In the genomic region with DNA sequence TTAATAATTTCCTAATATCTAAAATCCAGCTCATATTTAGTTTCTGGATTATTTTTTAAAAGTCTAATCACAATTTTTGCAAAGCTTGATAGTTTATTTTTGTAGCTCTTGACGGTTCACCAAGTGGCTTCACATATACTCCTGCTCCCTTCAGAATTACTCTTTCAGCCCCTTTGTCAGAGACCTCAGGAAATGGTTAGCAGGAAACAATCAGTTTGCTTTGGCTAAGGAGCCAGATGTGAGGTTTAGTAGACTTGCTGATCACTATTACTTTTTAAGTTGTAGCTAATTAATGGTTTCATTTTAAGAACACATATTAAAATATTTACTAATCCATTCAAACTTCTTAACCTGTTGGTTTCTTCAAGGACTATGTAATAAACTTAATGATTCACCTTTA, we compare ENCODE assay signal across 13 cellular contexts. TPM values are rescaled to one million over a fixed set of nuclear protein-coding genes. Genes with fewer than 3 reads are reported as not detected.
DNase-seq lines count a peak whose midpoint lies in the region; ATAC-seq and TF ChIP-seq lines count a peak whose summit lies in the region.
"Had no signal": no experiment of that assay in that cellular context is flagged by ENCODE, and none has a peak within 500 bp of the region (broad histone marks: within the 10 kb centered on the region; RNA-seq: fewer than 3 reads in every experiment).

No MANE protein-coding gene starts in this region.

- H3K27me3 ChIP-seq in ACC112 (ENCODE audit: insufficient read depth, low read length) (no peaks in the 10 kb centered on the region), DOHH2 (ENCODE audit: control insufficient read depth, low read length) (no peaks in the 10 kb centered on the region), breast epithelium (no peaks in the 10 kb centered on the region)
- H3K27me3 ChIP-seq: testis had no signal

- ATAC-seq in HG03196 (IDR thresholded peaks at IDR 0.05; ENCODE audit: unreplicated experiment) (no peak), GM21619 (IDR thresholded peaks at IDR 0.05; ENCODE audit: unreplicated experiment) (no peak), GM18520 (IDR thresholded peaks at IDR 0.05; ENCODE audit: unreplicated experiment) (no peak)

- no peak for TF ChIP-seq POLR2A in breast epithelium (IDR thresholded peaks at IDR 0.05)

- H3K9me3 ChIP-seq in DOHH2 (ENCODE audit: control insufficient read depth, insufficient read depth, low read length) = no peaks in the 10 kb centered on the region
- H3K9me3 ChIP-seq in breast epithelium = no peaks in the 10 kb centered on the region
- H3K9me3 ChIP-seq: testis had no signal

- H3K4me2 ChIP-seq in DOHH2 (ENCODE audit: low read length) = peak overlapping the region; percentile 84

- H3K4me3 ChIP-seq in ACC112 (ENCODE audit: low read depth, low read length) (peak overlapping the region; percentile 38), DOHH2 (ENCODE audit: low read length) (peak overlapping the region; percentile 76), breast epithelium (peak overlapping the region in 2 of 3 donors; percentile 11 to 82)
- H3K4me3 ChIP-seq: testis had no signal

- H3F3A ChIP-seq in DOHH2 (ENCODE audit: control insufficient read depth, insufficient read depth) = 0 out of 2 replicates have a peak, but pooled peaks cover 3% of the 10 kb centered on the region

- TF ChIP-seq CTCF in DOHH2 (IDR thresholded peaks at IDR 0.05; ENCODE audit: low read depth, low read length, poor library complexity, severe bottlenecking) = no peak
- no peak for TF ChIP-seq CTCF in breast epithelium (IDR thresholded peaks at IDR 0.05)

- H3K79me2 ChIP-seq in ACC112 (ENCODE audit: control insufficient read depth, insufficient read depth, low read length, unreplicated experiment) = peaks cover 29% of the 10 kb centered on the region
- H3K79me2 ChIP-seq in DOHH2 (ENCODE audit: control insufficient read depth, low read length) = peaks cover 81% of the 10 kb centered on the region

- H3K36me3 ChIP-seq in ACC112 (ENCODE audit: insufficient read depth, low read length) (peaks cover 4% of the 10 kb centered on the region; the same call in 1 of the 2 replicates), DOHH2 (ENCODE audit: control insufficient read depth, low read length) (peaks cover 58% of the 10 kb centered on the region), breast epithelium (no peaks in the 10 kb centered on the region)

- intact Hi-C loops in breast epithelium (cut with DNase I; ENCODE audit: low total_unique reads) = no loop called here

- H2AFZ ChIP-seq in ACC112 (ENCODE audit: low read length, unreplicated experiment) = no peak overlapping the region

- peaks cover 15% of the 10 kb centered on the region for H3K4me1 ChIP-seq in ACC112 (ENCODE audit: control insufficient read depth, insufficient read depth, low read length, unreplicated experiment)
- H3K4me1 ChIP-seq in DOHH2 (ENCODE audit: control insufficient read depth, low read length) = peaks cover 21% of the 10 kb centered on the region
- H3K4me1 ChIP-seq in breast epithelium = no peaks in the 10 kb centered on the region
- H3K4me1 ChIP-seq: testis had no signal

- DNase-seq in OCI-M1 (lab: John Stamatoyannopoulos, UW) (peak; percentile 46), breast epithelium (ENCODE audit: low spot score in 2 of 2) (no peak)
- no peak for DNase-seq in NK-92 treated with Interleukin-12 subunit alpha and Interleukin-12 subunit beta, amount 100 ng/mL, for 24 hours (lab: John Stamatoyannopoulos, UW)
- DNase-seq: activated CD4-positive, CD25-positive, alpha-beta regulatory T cell; KG1; naive B cell; Right ventricle myocardium superior; testis had no signal

- peaks cover 3% of the 10 kb centered on the region; the same call in 1 of the 2 replicates for H4K20me1 ChIP-seq in DOHH2 (ENCODE audit: control insufficient read depth, insufficient read depth, low read depth, low read length)

- H3K9me2 ChIP-seq in DOHH2 (replicated peaks; ENCODE audit: control insufficient read depth, low read length) = no peaks in the 10 kb centered on the region

- H3K27ac ChIP-seq in ACC112 (ENCODE audit: low read depth, low read length) (no peak overlapping the region), DOHH2 (ENCODE audit: low read depth, low read length) (peak overlapping the region; percentile 33), breast epithelium (peak overlapping the region in 1 of 2 donors; percentile 2)
- H3K27ac ChIP-seq: testis had no signal

RNA-seq across cellular contexts. Expression of a gene that starts 2.3 kb away (rescaled TPM):
- 100 to 1,000 TPM in 1 of 3 donors, 10 to 100 TPM in 2; 19.4 to 117 (median 76.4) TPM for total RNA-seq in breast epithelium
